In genomic region chr2:20588918-20589871, GRCh38 we compare ENCODE assay signal across 16 cellular contexts.
DNase-seq lines count a peak whose midpoint lies in the region; ATAC-seq, FAIRE-seq and TF ChIP-seq lines count a peak whose summit lies in the region.
"Had no signal": no experiment of that assay in that cellular context is flagged by ENCODE, and none has a peak within 500 bp of the region (broad histone marks: within the 10 kb centered on the region; RNA-seq: fewer than 3 reads in every experiment).

No MANE protein-coding gene starts in this region.

- no peaks in the 10 kb centered on the region for H3K9me3 ChIP-seq in BLaER1 treated with 17β-estradiol and CSF1 and Interleukin-3, amounts not matched to agents 10 nM and 100 nM (replicated peaks in 1 of 11)
- H3K9me3 ChIP-seq in Panc1 (ENCODE audit: control insufficient read depth, insufficient read depth, low read depth, low read length) = no peaks in the 10 kb centered on the region
- no peaks in the 10 kb centered on the region for H3K9me3 ChIP-seq in left ventricle myocardium inferior (replicated peaks)
- H3K9me3 ChIP-seq in skeletal muscle satellite cell (replicated peaks; ENCODE audit: low read length) = no peaks in the 10 kb centered on the region
- H3K9me3 ChIP-seq: vagina had no signal

- POLR2A ChIA-PET in Panc1 (lab: Charles Lee) = interaction anchor here (1.9 kb wide), 1 partner anchor 142 kb away, joined by 6 read pairs; the partner anchor contains the start of gene RHOB

- H3K4me1 ChIP-seq in BLaER1 treated with 17β-estradiol and CSF1 and Interleukin-3, amounts not matched to agents 10 nM and 100 nM = peaks cover 41 to 80% (median 70%) of the 10 kb centered on the region in 10 experiments
- H3K4me1 ChIP-seq in Panc1 (ENCODE audit: control insufficient read depth, insufficient read depth, low read length) (peaks cover 29% of the 10 kb centered on the region), left ventricle myocardium inferior (peaks cover 83% of the 10 kb centered on the region), skeletal muscle satellite cell (ENCODE audit: control insufficient read depth, insufficient read depth, low read length) (peaks cover 62% of the 10 kb centered on the region)

- peaks cover 0 to 5% (median 0%) of the 10 kb centered on the region in 11 experiments; a peak in 2 of 22 replicates for H4K20me1 ChIP-seq in BLaER1 treated with 17β-estradiol and CSF1 and Interleukin-3, amounts not matched to agents 10 nM and 100 nM

- no peak overlapping the region for H3K27ac ChIP-seq in BLaER1 treated with 17β-estradiol and CSF1 and Interleukin-3, amounts not matched to agents 10 nM and 100 nM
- H3K27ac ChIP-seq in Panc1 (ENCODE audit: low read length) (peak overlapping the region; percentile 23; the same call in 1 of the 2 replicates), left ventricle myocardium inferior (replicated peaks) (peak overlapping the region; percentile 60)
- H3K27ac ChIP-seq: vagina had no signal

- in situ Hi-C loops in Panc1 (cut with HindIII; ENCODE audit: low pct_unique_long_range_greater_than_20kb, low sequenced_read_pairs) = no loop called here

- no TSS peak for BruUV-seq in Panc1 (replicated peaks; lab: Mats Ljungman, UMichigan)

- no peak overlapping the region for H3K4me3 ChIP-seq in BLaER1 treated with 17β-estradiol and CSF1 and Interleukin-3, amounts not matched to agents 10 nM and 100 nM
- H3K4me3 ChIP-seq in Panc1 (ENCODE audit: low read depth in 2 of 2, low read length in 2 of 2) (no peak overlapping the region), left ventricle myocardium inferior (no peak overlapping the region), skeletal muscle satellite cell (ENCODE audit: low read length) (no peak overlapping the region)
- H3K4me3 ChIP-seq: vagina had no signal

- no peak for ATAC-seq in Panc1
- no peak for ATAC-seq in stimulated activated naive CD8-positive, alpha-beta T cell treated with anti-CD3 and anti-CD28 coated beads, Interleukin-15, Interleukin-2, amounts not matched to agents 100 U/mL and 50 U/mL, for 24 hours
- ATAC-seq: WTC11 had no signal

- 0 out of 22 replicates have a peak overlapping the region, but pooled peaks of 2 of the 11 experiments have one; percentile 4 to 6 for H3K9ac ChIP-seq in BLaER1 treated with 17β-estradiol and CSF1 and Interleukin-3, amounts not matched to agents 10 nM and 100 nM
- peak overlapping the region; percentile 1 for H3K9ac ChIP-seq in skeletal muscle satellite cell (ENCODE audit: low read depth, low read length)

- intact Hi-C loops in Panc1 (cut with micrococcal nuclease; ENCODE audit: unreplicated experiment) = no loop called here
- intact Hi-C loops in left ventricle myocardium inferior (cut with micrococcal nuclease) = no loop called here

- no peak for TF ChIP-seq CTCF in Panc1 (IDR thresholded peaks at IDR 0.05)
- TF ChIP-seq CTCF in left ventricle myocardium inferior (IDR thresholded peaks at IDR 0.05; ENCODE audit: borderline replicate concordance) = no peak

- peak overlapping the region in 10 of 11 experiments; percentile 12 to 95 (median 82); a peak in 20 of 22 replicates for H3K4me2 ChIP-seq in BLaER1 treated with 17β-estradiol and CSF1 and Interleukin-3, amounts not matched to agents 10 nM and 100 nM
- H3K4me2 ChIP-seq in skeletal muscle satellite cell (ENCODE audit: low read length) = no peak overlapping the region

- no peaks in the 10 kb centered on the region for H3K36me3 ChIP-seq in BLaER1 treated with 17β-estradiol and CSF1 and Interleukin-3, amounts not matched to agents 10 nM and 100 nM
- H3K36me3 ChIP-seq in Panc1 (ENCODE audit: control insufficient read depth, insufficient read depth, low read length) (no peaks in the 10 kb centered on the region), left ventricle myocardium inferior (no peaks in the 10 kb centered on the region), skeletal muscle satellite cell (ENCODE audit: insufficient read depth, low read length) (no peaks in the 10 kb centered on the region)
- H3K36me3 ChIP-seq: vagina had no signal

- DNase-seq in Panc1 (ENCODE audit: low read depth, low spot score) = no peak
- peak; percentile 10 for DNase-seq in left ventricle myocardium inferior
- DNase-seq in stimulated activated naive CD8-positive, alpha-beta T cell treated with anti-CD3 and anti-CD28 coated beads, Interleukin-15, Interleukin-2, amounts not matched to agents 100 U/mL and 50 U/mL, for 24 hours = no peak
- no peak for DNase-seq in GM19239 (ENCODE audit: insufficient read length, low spot score)
- no peak for DNase-seq in urothelium cell line (ENCODE audit: low spot score)
- DNase-seq: activated CD8-positive, alpha-beta memory T cell treated with anti-CD3 and anti-CD28 coated beads for 24 hours; amygdala; central memory CD4-positive, alpha-beta T cell; KG1; NCI-H2081 treated with DMSO at 0.1 percent for 48 hours; NCI-H510A; T-helper 2 cell had no signal

- H3K27me3 ChIP-seq in BLaER1 treated with 17β-estradiol and CSF1 and Interleukin-3, amounts not matched to agents 10 nM and 100 nM = peaks cover 0 to 40% (median 7%) of the 10 kb centered on the region in 11 experiments; a peak in 8 of 22 replicates
- H3K27me3 ChIP-seq in Panc1 (ENCODE audit: control insufficient read depth, insufficient read depth, low read length) (no peaks in the 10 kb centered on the region), left ventricle myocardium inferior (ENCODE audit: low read depth) (no peaks in the 10 kb centered on the region), skeletal muscle satellite cell (ENCODE audit: control insufficient read depth, insufficient read depth, low read length) (no peaks in the 10 kb centered on the region)
- H3K27me3 ChIP-seq: vagina had no signal

- CTCF ChIA-PET in Panc1 (lab: Charles Lee) = no interaction called here

- no peak for FAIRE-seq in GM19239 (lab: Jason Lieb, UNC)
- FAIRE-seq in urothelium cell line (lab: Jason Lieb, UNC) = no peak

Comparison
In these comparisons a context has a peak if more than half of its experiments do, and no peak if none do; other contexts are left out.
1. H3K27ac ChIP-seq: peak in Panc1 (single experiment) and left ventricle myocardium inferior (single experiment); none in BLaER1 treated with 17β-estradiol and CSF1 and Interleukin-3, amounts not matched to agents 10 nM and 100 nM (0 of 11).